Comparison of ENCODE assay signal across 24 cellular contexts in the genomic region with DNA sequence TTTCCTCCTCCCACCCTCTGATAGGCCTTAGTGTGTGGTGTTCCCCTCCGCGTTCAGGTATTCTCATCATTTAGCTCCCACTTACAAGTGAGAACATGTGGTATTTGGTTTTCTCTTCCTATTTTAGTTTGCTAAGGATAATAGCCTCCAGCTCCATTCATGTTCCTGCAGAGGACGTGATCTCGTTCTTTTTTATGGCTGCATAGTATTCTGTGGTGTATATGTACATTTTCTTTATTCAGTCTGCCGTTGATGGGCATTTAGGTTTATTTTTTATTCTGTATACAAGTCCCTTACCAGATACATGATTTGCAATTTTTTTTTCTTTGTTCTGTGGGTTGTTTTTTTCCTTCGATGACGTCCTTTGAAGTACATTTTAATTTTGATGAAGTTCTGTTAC.
"Had no signal": no experiment of that assay in that cellular context is flagged by ENCODE, and none has a peak within 500 bp of the region (broad histone marks: within the 10 kb centered on the region; RNA-seq: fewer than 3 reads in every experiment).

No MANE protein-coding gene starts in this region.

- ATAC-seq: activated CD4-positive, alpha-beta T cell treated with anti-CD3 and anti-CD28 coated beads for 36 hours; activated naive CD4-positive, alpha-beta T cell treated with anti-CD3 and anti-CD28 coated beads, Interleukin-2, amount 50 U/mL, for 72 hours; body of pancreas; esophagus mucosa had no signal

- H3K4me3 ChIP-seq: adrenal gland, body of pancreas, colonic mucosa had no signal

- H3K9me3 Mint-ChIP-seq: activated CD4-positive, alpha-beta memory T cell treated with anti-CD3 and anti-CD28 coated beads for 36 hours; activated CD4-positive, alpha-beta T cell treated with anti-CD3 and anti-CD28 coated beads, Interleukin-2, amount 10 ng/mL, durations not matched to agents 24 days and 14 days; activated naive CD4-positive, alpha-beta T cell treated with anti-CD3 and anti-CD28 coated beads, Interleukin-2, amount 10 ng/mL, durations not matched to agents 7 days and 5 days; activated naive CD4-positive, alpha-beta T cell treated with anti-CD3 and anti-CD28 coated beads, Interleukin-2, amount 50 U/mL, for 72 hours had no signal

- H3K4me1 Mint-ChIP-seq: activated CD4-positive, alpha-beta T cell treated with anti-CD3 and anti-CD28 coated beads for 36 hours; activated CD4-positive, alpha-beta T cell treated with anti-CD3 and anti-CD28 coated beads, Interleukin-2, amount 10 ng/mL, durations not matched to agents 24 days and 14 days had no signal

- H3K4me1 ChIP-seq: adrenal gland, colonic mucosa had no signal

- H3K27ac ChIP-seq: adrenal gland, body of pancreas, colonic mucosa had no signal

- H3K4me3 Mint-ChIP-seq: activated CD4-positive, alpha-beta memory T cell treated with anti-CD3 and anti-CD28 coated beads for 36 hours; activated CD4-positive, alpha-beta T cell treated with anti-CD3 and anti-CD28 coated beads for 36 hours; activated CD4-positive, alpha-beta T cell treated with anti-CD3 and anti-CD28 coated beads, Interleukin-2, amount 10 ng/mL, durations not matched to agents 24 days and 14 days; activated naive CD4-positive, alpha-beta T cell treated with anti-CD3 and anti-CD28 coated beads, Interleukin-2, amount 10 ng/mL, durations not matched to agents 7 days and 5 days had no signal

- H3K27me3 Mint-ChIP-seq: activated CD4-positive, alpha-beta memory T cell treated with anti-CD3 and anti-CD28 coated beads for 36 hours; activated CD4-positive, alpha-beta T cell treated with anti-CD3 and anti-CD28 coated beads for 36 hours; activated CD4-positive, alpha-beta T cell treated with anti-CD3 and anti-CD28 coated beads, Interleukin-2, amount 10 ng/mL, durations not matched to agents 24 days and 14 days; activated naive CD4-positive, alpha-beta T cell treated with anti-CD3 and anti-CD28 coated beads, Interleukin-2, amount 10 ng/mL, durations not matched to agents 7 days and 5 days had no signal

- H3K27me3 ChIP-seq: adrenal gland, body of pancreas, colonic mucosa had no signal

- H3K27ac Mint-ChIP-seq: activated CD4-positive, alpha-beta memory T cell treated with anti-CD3 and anti-CD28 coated beads for 36 hours; activated CD4-positive, alpha-beta T cell treated with anti-CD3 and anti-CD28 coated beads, Interleukin-2, amount 10 ng/mL, durations not matched to agents 24 days and 14 days; activated naive CD4-positive, alpha-beta T cell treated with anti-CD3 and anti-CD28 coated beads, Interleukin-2, amount 10 ng/mL, durations not matched to agents 7 days and 5 days; activated naive CD4-positive, alpha-beta T cell treated with anti-CD3 and anti-CD28 coated beads, Interleukin-2, amount 50 U/mL, for 72 hours had no signal

- DNase-seq: activated CD4-positive, alpha-beta memory T cell treated with anti-CD3 and anti-CD28 coated beads for 36 hours; activated CD4-positive, alpha-beta T cell treated with anti-CD3 and anti-CD28 coated beads for 36 hours; activated CD4-positive, alpha-beta T cell treated with anti-CD3 and anti-CD28 coated beads, Interleukin-2, amount 10 ng/mL, durations not matched to agents 24 days and 14 days; activated CD4-positive, CD25-positive, alpha-beta regulatory T cell; activated CD4-positive, CD25-positive, alpha-beta regulatory T cell treated with anti-CD3 and anti-CD28 coated beads, Interleukin-2, amount 50 U/mL, for 72 hours; activated CD8-positive, alpha-beta memory T cell treated with anti-CD3 and anti-CD28 coated beads for 24 hours; activated gamma-delta T cell; activated naive CD4-positive, alpha-beta T cell; activated naive CD4-positive, alpha-beta T cell treated with anti-CD3 and anti-CD28 coated beads, Interleukin-2, amount 10 ng/mL, durations not matched to agents 7 days and 5 days; activated T-cell treated with anti-CD3 and anti-CD28 coated beads, Interleukin-2, amount 50 U/mL, for 1 hour; activated T-cell treated with anti-CD3 and anti-CD28 coated beads, Interleukin-2, amount 50 U/mL, for 48 hours; adrenal gland; amygdala; aorta; body of pancreas; caudate nucleus; colonic mucosa; effector CD8-positive, alpha-beta T cell; foreskin fibroblast; head of caudate nucleus; T-helper 1 cell; T-helper 2 cell had no signal
